Comparison of ENCODE assay signal across 14 cellular contexts in the genomic region with DNA sequence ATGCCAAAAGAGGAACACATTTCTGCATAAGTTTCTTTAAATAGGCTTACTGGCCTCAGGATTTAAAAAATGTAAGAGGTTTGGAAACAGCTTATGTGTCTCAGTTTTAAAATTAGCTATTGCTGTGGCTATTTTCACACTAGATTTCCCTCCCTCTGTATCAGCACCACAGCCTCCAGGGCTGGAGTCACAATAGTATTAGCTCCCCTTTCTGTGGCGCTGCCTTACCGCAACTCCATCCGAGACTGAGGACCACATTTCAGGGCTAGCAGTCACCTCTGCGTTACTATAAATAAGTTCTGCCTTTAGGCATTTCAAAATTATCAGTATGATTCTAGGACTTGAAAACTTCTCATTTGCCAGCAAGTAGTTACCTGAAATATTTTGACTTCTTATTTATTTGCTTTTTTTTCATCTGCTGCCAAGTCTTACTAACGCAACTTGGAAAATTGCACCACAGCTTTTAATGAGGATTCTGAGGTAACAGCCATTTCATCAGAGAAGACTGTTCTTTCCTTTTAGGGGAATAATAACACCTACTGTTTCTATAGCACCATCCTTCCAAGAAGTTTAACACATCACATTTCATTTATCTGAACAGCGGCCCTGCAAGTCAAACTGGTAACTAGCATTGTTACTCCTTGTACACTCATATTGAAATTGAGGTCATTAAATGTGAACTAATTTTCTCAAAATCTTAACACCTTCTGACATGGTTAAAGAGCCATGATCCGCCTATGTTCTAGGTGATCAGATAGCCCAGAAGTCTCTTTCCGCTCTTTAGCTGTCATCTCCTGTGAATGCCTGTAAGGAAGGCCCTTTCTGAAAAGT.
DNase-seq lines count a peak whose midpoint lies in the region; ATAC-seq, FAIRE-seq and TF ChIP-seq lines count a peak whose summit lies in the region.
"Had no signal": no experiment of that assay in that cellular context is flagged by ENCODE, and none has a peak within 500 bp of the region (broad histone marks: within the 10 kb centered on the region; RNA-seq: fewer than 3 reads in every experiment).

No MANE protein-coding gene starts in this region.

- no peaks in the 10 kb centered on the region for H3K27me3 Mint-ChIP-seq in activated CD4-positive, alpha-beta T cell treated with anti-CD3 and anti-CD28 coated beads, Interleukin-2, amount 10 ng/mL, durations not matched to agents 7 days and 5 days
- no peaks in the 10 kb centered on the region for H3K27me3 Mint-ChIP-seq in astrocyte (ENCODE audit: low read depth, unreplicated experiment)
- H3K27me3 Mint-ChIP-seq: memory B cell had no signal

- no peak for FAIRE-seq in astrocyte (lab: Jason Lieb, UNC)

- no peak overlapping the region for H3K4me3 ChIP-seq in astrocyte (ENCODE audit: insufficient read depth, low read depth, low read length)
- no peak overlapping the region for H3K4me3 ChIP-seq in gastrocnemius medialis

- H2AFZ ChIP-seq in astrocyte (ENCODE audit: low read depth, low read length), result no peak overlapping the region

- H3K27me3 ChIP-seq in astrocyte (ENCODE audit: insufficient read depth, low read length), result no peaks in the 10 kb centered on the region
- no peaks in the 10 kb centered on the region for H3K27me3 ChIP-seq in gastrocnemius medialis

- intact Hi-C loops in gastrocnemius medialis (cut with DNase I; ENCODE audit: low total_unique reads), result no loop called here

- H3K79me2 ChIP-seq in astrocyte (ENCODE audit: insufficient read depth, low read length), result no peaks in the 10 kb centered on the region

- no peak overlapping the region for H3K4me3 Mint-ChIP-seq in activated CD4-positive, alpha-beta T cell treated with anti-CD3 and anti-CD28 coated beads, Interleukin-2, amount 10 ng/mL, durations not matched to agents 7 days and 5 days
- H3K4me3 Mint-ChIP-seq in astrocyte (ENCODE audit: unreplicated experiment), result no peak overlapping the region
- H3K4me3 Mint-ChIP-seq: memory B cell had no signal

- H3K4me1 ChIP-seq in astrocyte (ENCODE audit: insufficient read depth, low read length), result peaks cover 16% of the 10 kb centered on the region
- H3K4me1 ChIP-seq in gastrocnemius medialis, result peaks cover 27 to 31% of the 10 kb centered on the region in 2 donors
- H3K4me1 ChIP-seq: Caco-2 had no signal

- CTCF ChIA-PET in activated CD4-positive, alpha-beta T cell treated with anti-CD3 and anti-CD28 coated beads, Interleukin-2, amount 10 ng/mL, durations not matched to agents 7 days and 5 days (lab: Charles Lee), result interaction anchor here (1.2 to 2.0 kb wide), 4 partner anchors 12 to 160 kb away, joined by 3 to 7 read pairs (median 3); no protein-coding TSS in a partner anchor
- CTCF ChIA-PET in GM10248 (lab: Yijun Ruan, JAX), result interaction anchor here (1.1 kb wide), 1 partner anchor 14 kb away, joined by 3 read pairs; no protein-coding TSS in a partner anchor

- no peak for TF ChIP-seq POLR2A in gastrocnemius medialis (IDR thresholded peaks at IDR 0.05)

- H3K4me2 ChIP-seq in astrocyte (ENCODE audit: low read length), result no peak overlapping the region

- no peaks in the 10 kb centered on the region for H3K9me3 Mint-ChIP-seq in activated CD4-positive, alpha-beta T cell treated with anti-CD3 and anti-CD28 coated beads, Interleukin-2, amount 10 ng/mL, durations not matched to agents 7 days and 5 days
- H3K9me3 Mint-ChIP-seq in astrocyte (ENCODE audit: unreplicated experiment), result no peaks in the 10 kb centered on the region
- H3K9me3 Mint-ChIP-seq: memory B cell had no signal

- ATAC-seq in gastrocnemius medialis (peak; percentile 45 to 58), HG03571 (IDR thresholded peaks at IDR 0.05; ENCODE audit: unreplicated experiment) (no peak)
- ATAC-seq: HCT116 had no signal

- H3K9me3 ChIP-seq in astrocyte (ENCODE audit: insufficient read depth, low read depth, low read length) (no peaks in the 10 kb centered on the region), gastrocnemius medialis (no peaks in the 10 kb centered on the region)
- H3K9me3 ChIP-seq: Caco-2 had no signal

- in situ Hi-C loops in gastrocnemius medialis (cut with MboI; ENCODE audit: low sequenced_read_pairs in 4 of 4), result no loop called here

- no peak for DNase-seq in activated CD4-positive, alpha-beta T cell treated with anti-CD3 and anti-CD28 coated beads, Interleukin-2, amount 10 ng/mL, durations not matched to agents 7 days and 5 days
- no peak for DNase-seq in activated CD4-positive, alpha-beta T cell treated with anti-CD3 and anti-CD28 coated beads, Interleukin-2, amount 50 U/mL, for 48 hours
- DNase-seq in RPMI7951 (ENCODE audit: low read depth) (peak; percentile 65), astrocyte (ENCODE audit: low read depth) (peak; percentile 26), gastrocnemius medialis (no peak), GM10248 (ENCODE audit: extremely low spot score) (no peak)
- no peak for DNase-seq in stimulated activated naive CD4-positive, alpha-beta T cell (lab: John Stamatoyannopoulos, UW)
- DNase-seq: Caco-2, NCI-H1105 treated with DMSO at 0.1 percent for 48 hours, NCI-H446 treated with DMSO at 0.1 percent for 48 hours had no signal

- no peak for TF ChIP-seq CTCF in astrocyte (IDR thresholded peaks at IDR 0.05; ENCODE audit: insufficient read depth, low read depth, low read length)
- peak in 1 of 5 experiments; percentile 12 for TF ChIP-seq CTCF in gastrocnemius medialis (IDR thresholded peaks at IDR 0.05 in 4 of 5, conservative IDR thresholded peaks at IDR 0.05 in 1 of 5)
- TF ChIP-seq CTCF in GM10248 (IDR thresholded peaks at IDR 0.05; ENCODE audit: control extremely low read depth, extremely low read depth, low read depth, missing control alignments), result no peak

- POLR2A ChIA-PET in activated CD4-positive, alpha-beta T cell treated with anti-CD3 and anti-CD28 coated beads, Interleukin-2, amount 10 ng/mL, durations not matched to agents 7 days and 5 days (lab: Charles Lee), result no interaction called here
- POLR2A ChIA-PET in GM10248 (lab: Yijun Ruan, JAX), result no interaction called here

- peaks cover 34% of the 10 kb centered on the region for H3K4me1 Mint-ChIP-seq in activated CD4-positive, alpha-beta T cell treated with anti-CD3 and anti-CD28 coated beads, Interleukin-2, amount 10 ng/mL, durations not matched to agents 7 days and 5 days
- peaks cover 15% of the 10 kb centered on the region for H3K4me1 Mint-ChIP-seq in astrocyte (ENCODE audit: low read depth, unreplicated experiment)

- no peak overlapping the region for H3K9ac ChIP-seq in astrocyte (ENCODE audit: low read length)

- H3K27ac Mint-ChIP-seq in activated CD4-positive, alpha-beta T cell treated with anti-CD3 and anti-CD28 coated beads, Interleukin-2, amount 10 ng/mL, durations not matched to agents 7 days and 5 days, result peak overlapping the region; percentile 27
- H3K27ac Mint-ChIP-seq in astrocyte (ENCODE audit: unreplicated experiment), result no peak overlapping the region
- H3K27ac Mint-ChIP-seq: memory B cell had no signal

- no peaks in the 10 kb centered on the region for H3K36me3 ChIP-seq in astrocyte (ENCODE audit: insufficient read depth, low read length)
- no peaks in the 10 kb centered on the region for H3K36me3 ChIP-seq in gastrocnemius medialis

- H3K36me3 Mint-ChIP-seq in activated CD4-positive, alpha-beta T cell treated with anti-CD3 and anti-CD28 coated beads, Interleukin-2, amount 10 ng/mL, durations not matched to agents 7 days and 5 days (ENCODE audit: low read depth), result peaks cover 46% of the 10 kb centered on the region
- H3K36me3 Mint-ChIP-seq in astrocyte (ENCODE audit: low read depth, unreplicated experiment), result peaks cover 4% of the 10 kb centered on the region

- H4K20me1 ChIP-seq in astrocyte (ENCODE audit: insufficient read depth, low read length), result no peaks in the 10 kb centered on the region

- H3K27ac ChIP-seq in astrocyte (ENCODE audit: low read depth, low read length) (no peak overlapping the region), gastrocnemius medialis (no peak overlapping the region)
- H3K27ac ChIP-seq: VCaP had no signal

Comparison
In these comparisons a context has a peak if more than half of its experiments do, and no peak if none do; other contexts are left out.
1. DNase-seq: peak in RPMI7951 (single experiment) and astrocyte (single experiment); none in activated CD4-positive, alpha-beta T cell treated with anti-CD3 and anti-CD28 coated beads, Interleukin-2, amount 10 ng/mL, durations not matched to agents 7 days and 5 days (single experiment), activated CD4-positive, alpha-beta T cell treated with anti-CD3 and anti-CD28 coated beads, Interleukin-2, amount 50 U/mL, for 48 hours (0 of 2), gastrocnemius medialis (0 of 2), GM10248 (single experiment) and stimulated activated naive CD4-positive, alpha-beta T cell (0 of 6).